6 cellular contexts compared by ENCODE assay signal in genomic region chr19:45187421-45188100, GRCh38. TPM values are rescaled to one million over a fixed set of nuclear protein-coding genes. Genes with fewer than 3 reads are reported as not detected.
DNase-seq lines count a peak whose midpoint lies in the region; ATAC-seq and TF ChIP-seq lines count a peak whose summit lies in the region.

No MANE protein-coding gene starts in this region.

- no peak for TF ChIP-seq POLR2A in stomach (IDR thresholded peaks at IDR 0.05)

- H3K4me1 ChIP-seq in endodermal cell (ENCODE audit: control insufficient read depth, insufficient read depth, low read length) (peaks cover 5% of the 10 kb centered on the region), stomach (peaks cover 0 to 17% (median 5%) of the 10 kb centered on the region in 4 donors)

- no peaks in the 10 kb centered on the region for H3K4me1 Mint-ChIP-seq in endodermal cell

- no peaks in the 10 kb centered on the region for H3K27me3 ChIP-seq in endodermal cell (ENCODE audit: control insufficient read depth, insufficient read depth, low read length, poor library complexity, severe bottlenecking)
- H3K27me3 ChIP-seq in stomach, result no peaks in the 10 kb centered on the region

- H3K9me3 ChIP-seq in endodermal cell (ENCODE audit: control insufficient read depth, low read length) (no peaks in the 10 kb centered on the region), stomach (no peaks in the 10 kb centered on the region)

- H3K9ac ChIP-seq in endodermal cell (ENCODE audit: extremely low read depth, low read length, poor library complexity, severe bottlenecking), result no peak overlapping the region

- no peaks in the 10 kb centered on the region for H3K9me3 Mint-ChIP-seq in endodermal cell

- no peak for ATAC-seq in HG02973 (IDR thresholded peaks at IDR 0.05; ENCODE audit: unreplicated experiment)

- H3K36me3 Mint-ChIP-seq in endodermal cell (ENCODE audit: low read depth), result no peaks in the 10 kb centered on the region

- H3K27ac Mint-ChIP-seq in endodermal cell, result no peak overlapping the region

- no peak overlapping the region for H3K4me3 Mint-ChIP-seq in endodermal cell

- TF ChIP-seq CTCF in endodermal cell (conservative IDR thresholded peaks at IDR 0.05), result peak; percentile 87
- TF ChIP-seq CTCF in stomach (IDR thresholded peaks at IDR 0.05), result peak in 4 of 7 experiments; percentile 16 to 54 (median 36)

- H3K36me3 ChIP-seq in endodermal cell (ENCODE audit: control insufficient read depth, insufficient read depth, low read length) (no peaks in the 10 kb centered on the region), stomach (peaks cover 0 to 9% (median 0%) of the 10 kb centered on the region in 4 donors)

- no peak for TF ChIP-seq EP300 in stomach (IDR thresholded peaks at IDR 0.05)

- no peak overlapping the region for H3K4me3 ChIP-seq in endodermal cell (ENCODE audit: low read length)
- H3K4me3 ChIP-seq in stomach, result no peak overlapping the region

- peak; percentile 43 for DNase-seq in ELF-1 (ENCODE audit: low read depth, low spot score)
- peak; percentile 44 for DNase-seq in NCI-H146 treated with DMSO at 0.1 percent for 48 hours (lab: John Stamatoyannopoulos, UW; ENCODE audit: unreplicated experiment)
- DNase-seq in endodermal cell, result peak; percentile 81
- no peak for DNase-seq in stomach
- no peak for DNase-seq in activated T-cell treated with anti-CD3 and anti-CD28 coated beads for 4 hours

- 43 to 47% methylated on average over 8 to 11 of the region's 12 CpGs for WGBS in endodermal cell (ENCODE audit: insufficient coverage in 1 of 2, insufficient read length in 1 of 2), 2 experiments
- WGBS in stomach, 5 donors, result 35 to 43% (median 40%) methylated on average over 10 to 12 of the region's 12 CpGs

- peaks cover 9% of the 10 kb centered on the region for H3K27me3 Mint-ChIP-seq in endodermal cell (ENCODE audit: insufficient read depth)

- H3K27ac ChIP-seq in endodermal cell (ENCODE audit: low read depth, low read length) (no peak overlapping the region), stomach (no peak overlapping the region)

- intact Hi-C loops in stomach (cut with DNase I; ENCODE audit: low total_unique reads), result no loop called here

RNA-seq across cellular contexts. Expression of gene BLOC1S3, which starts 9.0 kb away (rescaled TPM):
- 10 to 100 TPM in 1 of 2 donors, 1 to 10 TPM in 1; 9.4 to 11.3 TPM for total RNA-seq in endodermal cell
- polyA plus RNA-seq in endodermal cell (2013, experiment 1 of 2), result 4.8 TPM
- polyA plus RNA-seq in endodermal cell (2013, experiment 2 of 2), result 4.9 TPM
- 10 to 100 TPM in 2 of 5 donors, 1 to 10 TPM in 3; 3.1 to 71.0 (median 8.3) TPM for total RNA-seq in stomach
- polyA plus RNA-seq in stomach, result 1 to 10 TPM; 3.5 to 7.5 (median 4.3) TPM

RNA-seq across cellular contexts. Expression of gene TRAPPC6A, which starts 9.5 kb away (rescaled TPM):
- total RNA-seq in endodermal cell (10 to 100 TPM; 56.6 to 79.1 TPM), stomach (10 to 100 TPM in 3 of 5 donors, 1 to 10 TPM in 1, not detected in 1; 8.7 to 40.7 (median 27.8) TPM)
- polyA plus RNA-seq in endodermal cell (2013, experiment 1 of 2), result 35.0 TPM
- 33.3 TPM for polyA plus RNA-seq in endodermal cell (2013, experiment 2 of 2)
- 10 to 100 TPM; 53.5 to 59.4 (median 58.1) TPM for polyA plus RNA-seq in stomach

RNA-seq across cellular contexts. Expression of gene NKPD1, which starts 26.8 kb away (rescaled TPM):
- under 1 TPM; 0.15 to 0.22 TPM for total RNA-seq in endodermal cell
- polyA plus RNA-seq in endodermal cell (2013, experiment 1 of 2), result 0.25 TPM
- 0.21 TPM for polyA plus RNA-seq in endodermal cell (2013, experiment 2 of 2)
- not detected for total RNA-seq in stomach
- under 1 TPM in 1 of 3 donors, not detected in 2; 0.20 TPM for polyA plus RNA-seq in stomach

RNA-seq across cellular contexts. Expression of gene EXOC3L2, which starts 57.6 kb away (rescaled TPM):
- total RNA-seq in endodermal cell (under 1 TPM in 1 of 2 donors, not detected in 1; 0.11 TPM), stomach (10 to 100 TPM in 1 of 5 donors, 1 to 10 TPM in 1, under 1 TPM in 2, not detected in 1; 0.72 to 20.6 (median 1.0) TPM)
- polyA plus RNA-seq in endodermal cell (2013, experiment 1 of 2), result 1.2 TPM
- 1.3 TPM for polyA plus RNA-seq in endodermal cell (2013, experiment 2 of 2)
- 1 to 10 TPM; 1.1 to 2.9 (median 1.9) TPM for polyA plus RNA-seq in stomach

Comparison
In these comparisons a context has a peak if more than half of its experiments do, and no peak if none do; other contexts are left out.
1. DNase-seq: peak in ELF-1 (single experiment), NCI-H146 treated with DMSO at 0.1 percent for 48 hours (single experiment) and endodermal cell (single experiment); none in stomach (single experiment) and activated T-cell treated with anti-CD3 and anti-CD28 coated beads for 4 hours (single experiment).